8 cellular contexts compared by ENCODE assay signal in the genomic region with DNA sequence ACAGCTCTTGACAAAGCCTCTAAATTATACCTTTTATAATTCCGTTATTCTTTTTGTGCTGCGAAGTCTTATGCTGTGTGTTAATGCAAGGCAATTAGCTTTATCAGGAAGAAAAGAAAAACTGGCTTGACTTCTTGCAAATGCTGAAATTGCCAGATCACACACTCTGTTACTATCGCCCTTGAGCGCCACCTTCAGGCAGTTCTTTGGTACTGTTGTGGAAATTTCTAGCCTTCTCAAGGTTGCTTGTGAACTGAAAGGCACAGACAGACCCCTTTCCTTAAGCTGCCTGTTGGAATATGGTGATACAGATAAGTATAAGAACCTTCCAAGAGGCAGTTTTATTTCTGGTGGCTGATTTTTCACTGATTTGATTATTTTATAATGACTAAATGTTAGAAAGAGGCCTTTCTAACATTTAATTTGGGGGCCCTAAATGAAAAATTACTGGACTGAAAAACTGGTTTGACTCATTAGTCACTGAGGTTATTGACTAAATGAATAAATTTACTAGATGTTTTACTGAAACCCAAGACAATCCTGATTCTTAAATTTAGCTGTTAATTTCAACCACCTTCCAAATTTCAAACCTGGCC.
DNase-seq lines count a peak whose midpoint lies in the region; TF ChIP-seq lines count a peak whose summit lies in the region.

No MANE protein-coding gene starts in this region.

- H3K4me3 ChIP-seq in GM12875 (ENCODE audit: low read depth, low read length) = no peak overlapping the region
- H3K4me3 ChIP-seq in HL-60 (replicated peaks; ENCODE audit: insufficient read depth, low read length) = no peak overlapping the region
- H3K4me3 ChIP-seq in fibroblast of the aortic adventitia (ENCODE audit: low read depth, low read length) = no peak overlapping the region
- no peak overlapping the region for H3K4me3 ChIP-seq in tibial artery

- H3K9me3 Mint-ChIP-seq in activated T-helper 1 cell treated with anti-CD3 and anti-CD28 coated beads, Interleukin-12 subunit alpha, Interleukin-12 subunit beta, Interleukin-2, Interleukin-4 antibody, amounts not matched to agents 30 ng/mL and 10 ng/mL and 1 ng/mL, durations not matched to agents 14 hours and 24 hours and 36 hours = peaks cover 3% of the 10 kb centered on the region

- peaks cover 0 to 11% (median 0%) of the 10 kb centered on the region in 4 donors for H3K4me1 ChIP-seq in tibial artery

- H3K4me1 Mint-ChIP-seq in activated T-helper 1 cell treated with anti-CD3 and anti-CD28 coated beads, Interleukin-12 subunit alpha, Interleukin-12 subunit beta, Interleukin-2, Interleukin-4 antibody, amounts not matched to agents 30 ng/mL and 10 ng/mL and 1 ng/mL, durations not matched to agents 14 hours and 24 hours and 36 hours (ENCODE audit: low read depth) = peaks cover 90% of the 10 kb centered on the region

- H3K27ac Mint-ChIP-seq in activated T-helper 1 cell treated with anti-CD3 and anti-CD28 coated beads, Interleukin-12 subunit alpha, Interleukin-12 subunit beta, Interleukin-2, Interleukin-4 antibody, amounts not matched to agents 30 ng/mL and 10 ng/mL and 1 ng/mL, durations not matched to agents 14 hours and 24 hours and 36 hours = peak overlapping the region; percentile 73

- intact Hi-C loops in activated T-helper 1 cell treated with anti-CD3 and anti-CD28 coated beads, Interleukin-12 subunit alpha, Interleukin-12 subunit beta, Interleukin-2, Interleukin-4 antibody, amounts not matched to agents 30 ng/mL and 10 ng/mL and 1 ng/mL, durations not matched to agents 14 hours and 24 hours and 36 hours (cut with micrococcal nuclease) = loop anchor here (1.0 to 10.0 kb wide), 4 partner anchors 217 to 436 kb away; a partner anchor contains a TSS
- intact Hi-C loops in tibial artery (cut with DNase I; ENCODE audit: low total_unique reads) = no loop called here

- peaks cover 7% of the 10 kb centered on the region for H3K36me3 Mint-ChIP-seq in activated T-helper 1 cell treated with anti-CD3 and anti-CD28 coated beads, Interleukin-12 subunit alpha, Interleukin-12 subunit beta, Interleukin-2, Interleukin-4 antibody, amounts not matched to agents 30 ng/mL and 10 ng/mL and 1 ng/mL, durations not matched to agents 14 hours and 24 hours and 36 hours (ENCODE audit: low read depth)

- H3K27ac ChIP-seq in 22Rv1 = no peak overlapping the region
- no peak overlapping the region for H3K27ac ChIP-seq in HL-60 (replicated peaks)
- H3K27ac ChIP-seq in tibial artery = no peak overlapping the region

- no peaks in the 10 kb centered on the region for H3K27me3 Mint-ChIP-seq in activated T-helper 1 cell treated with anti-CD3 and anti-CD28 coated beads, Interleukin-12 subunit alpha, Interleukin-12 subunit beta, Interleukin-2, Interleukin-4 antibody, amounts not matched to agents 30 ng/mL and 10 ng/mL and 1 ng/mL, durations not matched to agents 14 hours and 24 hours and 36 hours (ENCODE audit: insufficient read depth)

- H3K36me3 ChIP-seq in tibial artery = no peaks in the 10 kb centered on the region

- peak; percentile 17 to 62 for DNase-seq in HL-60 (ENCODE audit: low read depth in 1 of 2, low spot score in 1 of 2)
- DNase-seq in RKO (ENCODE audit: low spot score) = peak; percentile 63
- peak; percentile 75 for DNase-seq in activated T-helper 1 cell treated with anti-CD3 and anti-CD28 coated beads, Interleukin-12 subunit alpha, Interleukin-12 subunit beta, Interleukin-2, Interleukin-4 antibody, amounts not matched to agents 30 ng/mL and 10 ng/mL and 1 ng/mL, durations not matched to agents 14 hours and 24 hours and 36 hours (ENCODE audit: low spot score)
- DNase-seq in fibroblast of the aortic adventitia (ENCODE audit: low read depth) = peak; percentile 80
- peak in 44 of 56 donors; percentile 1 to 84 (median 46) for DNase-seq in nucleus accumbens (lab: John Stamatoyannopoulos, UW)
- peak; percentile 51 to 69 for DNase-seq in tibial artery

- H3K4me3 Mint-ChIP-seq in activated T-helper 1 cell treated with anti-CD3 and anti-CD28 coated beads, Interleukin-12 subunit alpha, Interleukin-12 subunit beta, Interleukin-2, Interleukin-4 antibody, amounts not matched to agents 30 ng/mL and 10 ng/mL and 1 ng/mL, durations not matched to agents 14 hours and 24 hours and 36 hours = no peak overlapping the region

- H3K27me3 ChIP-seq in HL-60 (ENCODE audit: insufficient read depth, poor library complexity, severe bottlenecking) (no peaks in the 10 kb centered on the region), tibial artery (no peaks in the 10 kb centered on the region)

- TF ChIP-seq CTCF in 22Rv1 (IDR thresholded peaks at IDR 0.05) (peak; percentile 88), GM12875 (IDR thresholded peaks at IDR 0.05; ENCODE audit: borderline replicate concordance, insufficient read depth, low read depth, low read length) (peak; percentile 75), HL-60 (IDR thresholded peaks at IDR 0.05; ENCODE audit: insufficient read depth, low read length) (peak; percentile 68), fibroblast of the aortic adventitia (IDR thresholded peaks at IDR 0.05; ENCODE audit: insufficient read depth, low read length) (peak; percentile 78), tibial artery (IDR thresholded peaks at IDR 0.05) (peak; percentile 67 to 82)

- H3K9me3 ChIP-seq in tibial artery = no peaks in the 10 kb centered on the region
